18 cellular contexts compared by ENCODE assay signal in the genomic region with DNA sequence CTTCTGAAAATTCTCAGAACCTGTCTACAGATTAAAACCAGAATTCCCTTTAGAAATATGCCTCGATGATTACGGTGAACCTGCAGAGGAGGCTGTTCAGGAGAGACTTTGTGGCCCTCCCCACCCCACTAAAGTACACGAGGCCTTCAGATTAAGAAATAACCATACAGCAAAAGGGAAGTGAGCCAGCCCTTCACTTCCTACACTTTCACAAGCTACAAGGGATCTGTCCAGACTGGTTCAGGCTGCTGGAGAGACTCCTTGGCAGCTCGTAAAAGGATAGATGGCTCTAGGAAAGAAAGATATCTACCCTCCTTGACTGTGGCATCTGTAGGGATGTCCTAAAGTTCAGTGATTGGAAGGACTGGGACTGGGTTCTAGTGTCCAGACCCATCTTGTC.
DNase-seq lines count a peak whose midpoint lies in the region; ATAC-seq and TF ChIP-seq lines count a peak whose summit lies in the region.
"Had no signal": no experiment of that assay in that cellular context is flagged by ENCODE, and none has a peak within 500 bp of the region (broad histone marks: within the 10 kb centered on the region; RNA-seq: fewer than 3 reads in every experiment).

No MANE protein-coding gene starts in this region.

- no peak for TF ChIP-seq EP300 in stomach (IDR thresholded peaks at IDR 0.05)

- CTCF ChIA-PET in MCF 10A (lab: Yijun Ruan, JAX): interaction anchor here (0.8 to 1.1 kb wide), 4 partner anchors 16 to 1541 kb away, joined by 3 read pairs; no protein-coding TSS in a partner anchor

- H3K9me3 Mint-ChIP-seq in MCF 10A (ENCODE audit: unreplicated experiment): peaks cover 6% of the 10 kb centered on the region
- H3K9me3 Mint-ChIP-seq: T-cell had no signal

- no peaks in the 10 kb centered on the region for H3K4me1 ChIP-seq in breast epithelium
- H3K4me1 ChIP-seq in RWPE2 (ENCODE audit: insufficient read depth, poor library complexity, severe bottlenecking): peaks cover 6% of the 10 kb centered on the region
- no peaks in the 10 kb centered on the region for H3K4me1 ChIP-seq in stomach
- H3K4me1 ChIP-seq in aorta (ENCODE audit: control insufficient read depth in 1 of 2, insufficient read depth in 2 of 2, low read length in 2 of 2): no peaks in the 10 kb centered on the region
- H3K4me1 ChIP-seq: SJSA1 had no signal

- TF ChIP-seq CTCF in MCF 10A (IDR thresholded peaks at IDR 0.05; ENCODE audit: unreplicated experiment): no peak
- TF ChIP-seq CTCF in breast epithelium (IDR thresholded peaks at IDR 0.05): no peak
- no peak for TF ChIP-seq CTCF in RWPE2 (IDR thresholded peaks at IDR 0.05; ENCODE audit: poor library complexity, severe bottlenecking)
- no peak for TF ChIP-seq CTCF in stomach (IDR thresholded peaks at IDR 0.05)

- BruUV-seq in MCF 10A (replicated peaks; lab: Mats Ljungman, UMichigan): no TSS peak

- intact Hi-C loops in MCF 10A (cut with micrococcal nuclease): no loop called here
- intact Hi-C loops in breast epithelium (cut with DNase I; ENCODE audit: low total_unique reads): no loop called here
- intact Hi-C loops in stomach (cut with DNase I; ENCODE audit: low total_unique reads): no loop called here
- intact Hi-C loops in aorta (cut with DNase I): no loop called here

- H3K27me3 Mint-ChIP-seq in MCF 10A (ENCODE audit: insufficient read depth, unreplicated experiment): no peaks in the 10 kb centered on the region

- TF ChIP-seq POLR2A in breast epithelium (IDR thresholded peaks at IDR 0.05): no peak
- TF ChIP-seq POLR2A in stomach (IDR thresholded peaks at IDR 0.05): no peak

- H3K36me3 Mint-ChIP-seq in MCF 10A (ENCODE audit: insufficient read depth, unreplicated experiment): no peaks in the 10 kb centered on the region
- H3K36me3 Mint-ChIP-seq: T-cell had no signal

- peaks cover 14% of the 10 kb centered on the region for H3K4me1 Mint-ChIP-seq in MCF 10A (ENCODE audit: insufficient read depth, unreplicated experiment)
- H3K4me1 Mint-ChIP-seq: T-cell had no signal

- no peak overlapping the region for H3K4me3 Mint-ChIP-seq in MCF 10A (ENCODE audit: unreplicated experiment)
- H3K4me3 Mint-ChIP-seq: T-cell had no signal

- DNase-seq in MCF 10A (ENCODE audit: unreplicated experiment) (peak; percentile 56), breast epithelium (ENCODE audit: low spot score in 2 of 2) (no peak), RWPE2 (ENCODE audit: low spot score) (no peak), epithelial cell of prostate (ENCODE audit: low read depth, low spot score) (peak; percentile 48), NCI-H2227 treated with DMSO at 0.1 percent for 48 hours (lab: John Stamatoyannopoulos, UW) (no peak), stomach (no peak), T1000 (lab: John Stamatoyannopoulos, UW) (no peak), aorta (no peak)
- DNase-seq: COR-L47, DMS153, EL, H7, NCI-H1092, NCI-H1694, NCI-H774, T-cell had no signal

- POLR2A ChIA-PET in MCF 10A (lab: Yijun Ruan, JAX): interaction anchor here (1.0 to 2.1 kb wide), 3 partner anchors 9 to 32 kb away, joined by 3 to 9 read pairs (median 3); no protein-coding TSS in a partner anchor

- WGBS in stomach, 5 donors: 68 to 78% (median 73%) methylated on average over 4 of the region's 4 CpGs
- 89 to 90% methylated on average over 4 of the region's 4 CpGs for WGBS in aorta, 2 donors

- peak overlapping the region; percentile 51 for H3K27ac Mint-ChIP-seq in MCF 10A (ENCODE audit: low read depth, unreplicated experiment)
- H3K27ac Mint-ChIP-seq: T-cell had no signal

- H3K4me3 ChIP-seq in breast epithelium (no peak overlapping the region), RWPE2 (ENCODE audit: severe bottlenecking) (no peak overlapping the region), stomach (no peak overlapping the region), aorta (ENCODE audit: low read length in 2 of 2) (no peak overlapping the region)
- H3K4me3 ChIP-seq: SJSA1 had no signal

- H3K36me3 ChIP-seq in breast epithelium (no peaks in the 10 kb centered on the region), RWPE2 (ENCODE audit: low read depth) (no peaks in the 10 kb centered on the region), stomach (no peaks in the 10 kb centered on the region), aorta (ENCODE audit: control insufficient read depth in 1 of 2, insufficient read depth in 2 of 2, low read length in 1 of 2) (no peaks in the 10 kb centered on the region)
- H3K36me3 ChIP-seq: SJSA1 had no signal

- H3K9me3 ChIP-seq in breast epithelium (no peaks in the 10 kb centered on the region), RWPE2 (ENCODE audit: severe bottlenecking) (no peaks in the 10 kb centered on the region), stomach (no peaks in the 10 kb centered on the region), aorta (ENCODE audit: control insufficient read depth, low read length) (no peaks in the 10 kb centered on the region)
- H3K9me3 ChIP-seq: SJSA1 had no signal

- H3K27ac ChIP-seq in breast epithelium (no peak overlapping the region), RWPE2 (ENCODE audit: poor library complexity, severe bottlenecking) (no peak overlapping the region), epithelial cell of prostate (no peak overlapping the region), stomach (no peak overlapping the region), aorta (ENCODE audit: low read depth in 1 of 2, low read length in 2 of 2) (no peak overlapping the region)
- H3K27ac ChIP-seq: C4-2B, SJSA1 had no signal

- ATAC-seq in RWPE2 (ENCODE audit: low read depth) (peak; percentile 85), aorta (ENCODE audit: low FRiP score) (no peak)
- ATAC-seq: T-cell had no signal

- H3K27me3 ChIP-seq in breast epithelium (no peaks in the 10 kb centered on the region), RWPE2 (ENCODE audit: insufficient read depth, poor library complexity, severe bottlenecking) (no peaks in the 10 kb centered on the region), stomach (peaks cover 0 to 5% (median 0%) of the 10 kb centered on the region in 3 donors), aorta (ENCODE audit: control insufficient read depth in 1 of 2, insufficient read depth in 2 of 2, low read length in 1 of 2) (no peaks in the 10 kb centered on the region)
- H3K27me3 ChIP-seq: SJSA1 had no signal

Comparison
In these comparisons a context has a peak if more than half of its experiments do, and no peak if none do; other contexts are left out.
1. DNase-seq: peak in MCF 10A (single experiment) and epithelial cell of prostate (single experiment); none in breast epithelium (0 of 2), RWPE2 (single experiment), NCI-H2227 treated with DMSO at 0.1 percent for 48 hours (single experiment), stomach (single experiment), T1000 (single experiment) and aorta (0 of 2).